ENCODE assay signal across 2 cellular contexts in the genomic region with DNA sequence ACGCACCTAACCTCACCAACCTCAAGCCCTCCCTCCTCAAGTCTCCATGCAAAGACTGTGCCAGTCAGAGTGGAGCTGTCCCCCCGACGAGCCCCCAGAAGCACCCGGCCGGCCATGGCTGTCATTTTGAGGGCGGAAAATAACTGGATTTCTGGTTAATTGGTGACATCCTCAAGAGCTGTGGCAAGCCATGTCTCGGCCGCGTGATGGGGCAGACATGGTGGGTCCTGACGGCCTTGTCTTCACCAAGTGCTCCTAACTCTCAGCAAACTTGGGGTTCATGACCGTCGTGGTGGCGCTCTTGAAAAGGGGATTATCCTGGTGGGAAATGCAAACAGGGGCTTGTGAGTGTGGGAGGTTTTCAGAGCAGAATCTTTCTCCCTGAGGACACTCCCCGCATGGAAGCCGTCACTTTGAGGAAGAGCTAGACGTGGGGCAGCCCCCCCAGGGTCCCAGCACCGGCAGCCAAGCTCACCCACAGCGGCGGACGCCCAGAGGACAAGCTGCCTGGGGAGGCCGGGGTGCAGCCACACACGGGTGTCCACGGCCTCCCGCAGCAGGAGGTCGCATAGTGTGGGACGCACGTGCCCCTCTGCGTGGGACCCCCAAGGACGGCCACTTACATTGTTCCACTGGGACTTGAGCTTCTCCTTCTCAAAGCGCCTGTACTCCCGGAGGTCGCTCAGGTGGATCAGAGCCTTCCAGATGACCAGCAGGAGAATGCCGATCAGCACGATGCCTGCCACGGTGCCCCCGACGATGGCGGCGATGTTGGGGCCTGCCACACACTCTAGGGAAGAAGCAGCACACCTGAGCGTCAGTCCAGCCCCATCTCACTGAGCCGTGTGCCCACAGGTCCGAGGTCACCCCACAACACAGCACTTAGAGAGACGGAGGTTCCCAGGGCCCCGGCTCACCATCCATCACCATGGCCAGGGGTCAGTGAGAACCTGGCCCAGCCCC.
TF ChIP-seq lines count a peak whose summit lies in the region.

No MANE protein-coding gene starts in this region.

TF ChIP-seq in HepG2, 621 proteins besides CTCF, POLR2A, EP300 and RAD21:
- TF ChIP-seq BORCS8-MEF2B (CRISPR knock-in tag; IDR thresholded peaks at IDR 0.05) (no peak), YEATS2 (CRISPR knock-in tag; IDR thresholded peaks at IDR 0.05; ENCODE audit: borderline replicate concordance) (no peak), KLF13 (CRISPR knock-in tag; IDR thresholded peaks at IDR 0.05) (no peak), CCDC6 (CRISPR knock-in tag; IDR thresholded peaks at IDR 0.05) (no peak), ZNF670 (CRISPR knock-in tag; IDR thresholded peaks at IDR 0.05; ENCODE audit: borderline replicate concordance) (no peak), SP140L (CRISPR knock-in tag; IDR thresholded peaks at IDR 0.05; ENCODE audit: borderline replicate concordance) (no peak)
- TF ChIP-seq, protein P1, sequence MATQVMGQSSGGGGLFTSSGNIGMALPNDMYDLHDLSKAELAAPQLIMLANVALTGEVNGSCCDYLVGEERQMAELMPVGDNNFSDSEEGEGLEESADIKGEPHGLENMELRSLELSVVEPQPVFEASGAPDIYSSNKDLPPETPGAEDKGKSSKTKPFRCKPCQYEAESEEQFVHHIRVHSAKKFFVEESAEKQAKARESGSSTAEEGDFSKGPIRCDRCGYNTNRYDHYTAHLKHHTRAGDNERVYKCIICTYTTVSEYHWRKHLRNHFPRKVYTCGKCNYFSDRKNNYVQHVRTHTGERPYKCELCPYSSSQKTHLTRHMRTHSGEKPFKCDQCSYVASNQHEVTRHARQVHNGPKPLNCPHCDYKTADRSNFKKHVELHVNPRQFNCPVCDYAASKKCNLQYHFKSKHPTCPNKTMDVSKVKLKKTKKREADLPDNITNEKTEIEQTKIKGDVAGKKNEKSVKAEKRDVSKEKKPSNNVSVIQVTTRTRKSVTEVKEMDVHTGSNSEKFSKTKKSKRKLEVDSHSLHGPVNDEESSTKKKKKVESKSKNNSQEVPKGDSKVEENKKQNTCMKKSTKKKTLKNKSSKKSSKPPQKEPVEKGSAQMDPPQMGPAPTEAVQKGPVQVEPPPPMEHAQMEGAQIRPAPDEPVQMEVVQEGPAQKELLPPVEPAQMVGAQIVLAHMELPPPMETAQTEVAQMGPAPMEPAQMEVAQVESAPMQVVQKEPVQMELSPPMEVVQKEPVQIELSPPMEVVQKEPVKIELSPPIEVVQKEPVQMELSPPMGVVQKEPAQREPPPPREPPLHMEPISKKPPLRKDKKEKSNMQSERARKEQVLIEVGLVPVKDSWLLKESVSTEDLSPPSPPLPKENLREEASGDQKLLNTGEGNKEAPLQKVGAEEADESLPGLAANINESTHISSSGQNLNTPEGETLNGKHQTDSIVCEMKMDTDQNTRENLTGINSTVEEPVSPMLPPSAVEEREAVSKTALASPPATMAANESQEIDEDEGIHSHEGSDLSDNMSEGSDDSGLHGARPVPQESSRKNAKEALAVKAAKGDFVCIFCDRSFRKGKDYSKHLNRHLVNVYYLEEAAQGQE (IDR thresholded peaks at IDR 0.05; ENCODE audit: borderline replicate concordance in 1 of 2, low read depth in 1 of 2, low read length in 2 of 2), result no peak
- TF ChIP-seq, protein P2, sequence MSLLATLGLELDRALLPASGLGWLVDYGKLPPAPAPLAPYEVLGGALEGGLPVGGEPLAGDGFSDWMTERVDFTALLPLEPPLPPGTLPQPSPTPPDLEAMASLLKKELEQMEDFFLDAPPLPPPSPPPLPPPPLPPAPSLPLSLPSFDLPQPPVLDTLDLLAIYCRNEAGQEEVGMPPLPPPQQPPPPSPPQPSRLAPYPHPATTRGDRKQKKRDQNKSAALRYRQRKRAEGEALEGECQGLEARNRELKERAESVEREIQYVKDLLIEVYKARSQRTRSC (CRISPR knock-in tag; IDR thresholded peaks at IDR 0.05; ENCODE audit: low read depth), result no peak
- TF ChIP-seq, protein P3, sequence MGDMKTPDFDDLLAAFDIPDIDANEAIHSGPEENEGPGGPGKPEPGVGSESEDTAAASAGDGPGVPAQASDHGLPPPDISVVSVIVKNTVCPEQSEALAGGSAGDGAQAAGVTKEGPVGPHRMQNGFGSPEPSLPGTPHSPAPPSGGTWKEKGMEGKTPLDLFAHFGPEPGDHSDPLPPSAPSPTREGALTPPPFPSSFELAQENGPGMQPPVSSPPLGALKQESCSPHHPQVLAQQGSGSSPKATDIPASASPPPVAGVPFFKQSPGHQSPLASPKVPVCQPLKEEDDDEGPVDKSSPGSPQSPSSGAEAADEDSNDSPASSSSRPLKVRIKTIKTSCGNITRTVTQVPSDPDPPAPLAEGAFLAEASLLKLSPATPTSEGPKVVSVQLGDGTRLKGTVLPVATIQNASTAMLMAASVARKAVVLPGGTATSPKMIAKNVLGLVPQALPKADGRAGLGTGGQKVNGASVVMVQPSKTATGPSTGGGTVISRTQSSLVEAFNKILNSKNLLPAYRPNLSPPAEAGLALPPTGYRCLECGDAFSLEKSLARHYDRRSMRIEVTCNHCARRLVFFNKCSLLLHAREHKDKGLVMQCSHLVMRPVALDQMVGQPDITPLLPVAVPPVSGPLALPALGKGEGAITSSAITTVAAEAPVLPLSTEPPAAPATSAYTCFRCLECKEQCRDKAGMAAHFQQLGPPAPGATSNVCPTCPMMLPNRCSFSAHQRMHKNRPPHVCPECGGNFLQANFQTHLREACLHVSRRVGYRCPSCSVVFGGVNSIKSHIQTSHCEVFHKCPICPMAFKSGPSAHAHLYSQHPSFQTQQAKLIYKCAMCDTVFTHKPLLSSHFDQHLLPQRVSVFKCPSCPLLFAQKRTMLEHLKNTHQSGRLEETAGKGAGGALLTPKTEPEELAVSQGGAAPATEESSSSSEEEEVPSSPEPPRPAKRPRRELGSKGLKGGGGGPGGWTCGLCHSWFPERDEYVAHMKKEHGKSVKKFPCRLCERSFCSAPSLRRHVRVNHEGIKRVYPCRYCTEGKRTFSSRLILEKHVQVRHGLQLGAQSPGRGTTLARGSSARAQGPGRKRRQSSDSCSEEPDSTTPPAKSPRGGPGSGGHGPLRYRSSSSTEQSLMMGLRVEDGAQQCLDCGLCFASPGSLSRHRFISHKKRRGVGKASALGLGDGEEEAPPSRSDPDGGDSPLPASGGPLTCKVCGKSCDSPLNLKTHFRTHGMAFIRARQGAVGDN (CRISPR knock-in tag; IDR thresholded peaks at IDR 0.05), result no peak
- TF ChIP-seq, protein P4, sequence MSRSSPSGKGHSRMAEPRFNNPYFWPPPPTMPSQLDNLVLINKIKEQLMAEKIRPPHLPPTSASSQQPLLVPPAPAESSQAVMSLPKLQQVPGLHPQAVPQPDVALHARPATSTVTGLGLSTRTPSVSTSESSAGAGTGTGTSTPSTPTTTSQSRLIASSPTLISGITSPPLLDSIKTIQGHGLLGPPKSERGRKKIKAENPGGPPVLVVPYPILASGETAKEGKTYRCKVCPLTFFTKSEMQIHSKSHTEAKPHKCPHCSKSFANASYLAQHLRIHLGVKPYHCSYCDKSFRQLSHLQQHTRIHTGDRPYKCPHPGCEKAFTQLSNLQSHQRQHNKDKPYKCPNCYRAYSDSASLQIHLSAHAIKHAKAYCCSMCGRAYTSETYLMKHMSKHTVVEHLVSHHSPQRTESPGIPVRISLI (CRISPR knock-in tag; IDR thresholded peaks at IDR 0.05; ENCODE audit: borderline replicate concordance), result no peak
- TF ChIP-seq, protein P5, sequence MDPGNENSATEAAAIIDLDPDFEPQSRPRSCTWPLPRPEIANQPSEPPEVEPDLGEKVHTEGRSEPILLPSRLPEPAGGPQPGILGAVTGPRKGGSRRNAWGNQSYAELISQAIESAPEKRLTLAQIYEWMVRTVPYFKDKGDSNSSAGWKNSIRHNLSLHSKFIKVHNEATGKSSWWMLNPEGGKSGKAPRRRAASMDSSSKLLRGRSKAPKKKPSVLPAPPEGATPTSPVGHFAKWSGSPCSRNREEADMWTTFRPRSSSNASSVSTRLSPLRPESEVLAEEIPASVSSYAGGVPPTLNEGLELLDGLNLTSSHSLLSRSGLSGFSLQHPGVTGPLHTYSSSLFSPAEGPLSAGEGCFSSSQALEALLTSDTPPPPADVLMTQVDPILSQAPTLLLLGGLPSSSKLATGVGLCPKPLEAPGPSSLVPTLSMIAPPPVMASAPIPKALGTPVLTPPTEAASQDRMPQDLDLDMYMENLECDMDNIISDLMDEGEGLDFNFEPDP (CRISPR knock-in tag; conservative IDR thresholded peaks at IDR 0.05), result no peak

TF ChIP-seq in K562, 482 proteins besides CTCF, POLR2A, EP300 and RAD21:
- no peak for TF ChIP-seq SMAD2 (IDR thresholded peaks at IDR 0.05; ENCODE audit: low read depth, low read length)
- TF ChIP-seq CHCHD3 (CRISPR knock-in tag; IDR thresholded peaks at IDR 0.05), result no peak
- no peak for TF ChIP-seq ZNF197 (CRISPR knock-in tag; IDR thresholded peaks at IDR 0.05; ENCODE audit: low read depth)
- TF ChIP-seq ETV6 (IDR thresholded peaks at IDR 0.05; ENCODE audit: borderline replicate concordance in 1 of 2, low read depth in 2 of 2, low read length in 1 of 2), result no peak
- no peak for TF ChIP-seq ETV6 (CRISPR knock-in tag; IDR thresholded peaks at IDR 0.05; ENCODE audit: borderline replicate concordance)
- TF ChIP-seq ELF1 (tag; IDR thresholded peaks at IDR 0.05), result no peak
- TF ChIP-seq ZNF436 (CRISPR knock-in tag; IDR thresholded peaks at IDR 0.05), result no peak
- TF ChIP-seq TCF7 (IDR thresholded peaks at IDR 0.05; ENCODE audit: borderline replicate concordance), result no peak
- TF ChIP-seq XRCC3 (IDR thresholded peaks at IDR 0.05), result no peak
- no peak for TF ChIP-seq SP1 (CRISPR knock-in tag; IDR thresholded peaks at IDR 0.05)
- TF ChIP-seq ZFP36 (IDR thresholded peaks at IDR 0.05; ENCODE audit: low read depth, low read length, partially characterized antibody), result no peak
